In genomic region chr13:106922384-106922783, GRCh38 we compare ENCODE assay signal across 17 cellular contexts.
DNase-seq lines count a peak whose midpoint lies in the region; ATAC-seq and TF ChIP-seq lines count a peak whose summit lies in the region.
"Had no signal": no experiment of that assay in that cellular context is flagged by ENCODE, and none has a peak within 500 bp of the region (broad histone marks: within the 10 kb centered on the region; RNA-seq: fewer than 3 reads in every experiment).

No MANE protein-coding gene starts in this region.

- DNase-seq in Caco-2: no peak
- DNase-seq in chondrocyte (ENCODE audit: low spot score): no peak
- DNase-seq in left lobe of liver (ENCODE audit: low spot score): no peak
- no peak for DNase-seq in neuronal stem cell (ENCODE audit: low spot score)
- DNase-seq in central memory CD4-positive, alpha-beta T cell: no peak
- DNase-seq in MCF 10A (ENCODE audit: unreplicated experiment): no peak
- DNase-seq: Calu3; CD4-positive, CD25-positive, alpha-beta regulatory T cell; DMS 273 treated with DMSO at 0.1 percent for 48 hours; GOT3; IMR-90; KBM-7 had no signal

- H3K4me3 ChIP-seq in Caco-2 (ENCODE audit: low read depth, low read length) (no peak overlapping the region), neuronal stem cell (ENCODE audit: low read length in 2 of 2) (no peak overlapping the region)
- H3K4me3 ChIP-seq: A549, GM12878, HAP-1 had no signal

- H3K14ac ChIP-seq in neuronal stem cell (ENCODE audit: low read length): no peak overlapping the region

- H3K9me3 Mint-ChIP-seq in Caco-2 (ENCODE audit: unreplicated experiment): no peaks in the 10 kb centered on the region
- H3K9me3 Mint-ChIP-seq in chondrocyte (ENCODE audit: low read depth): no peaks in the 10 kb centered on the region
- H3K9me3 Mint-ChIP-seq in MCF 10A (ENCODE audit: unreplicated experiment): no peaks in the 10 kb centered on the region

- no peak overlapping the region for H4K91ac ChIP-seq in neuronal stem cell (ENCODE audit: low read depth, low read length, poor library complexity)

- H2BK120ac ChIP-seq in neuronal stem cell (ENCODE audit: low read depth, low read length): no peak overlapping the region

- CTCF ChIA-PET in Caco-2 (lab: Charles Lee): no interaction called here
- CTCF ChIA-PET in MCF 10A (lab: Yijun Ruan, JAX): interaction anchor here (0.7 kb wide), 1 partner anchor 221 kb away, joined by 3 read pairs; no protein-coding TSS in a partner anchor

- H2BK12ac ChIP-seq in neuronal stem cell (ENCODE audit: low read length): no peak overlapping the region

- no peak overlapping the region for H2AK5ac ChIP-seq in neuronal stem cell (ENCODE audit: low read depth, low read length)

- BruUV-seq in Caco-2 (replicated peaks; lab: Mats Ljungman, UMichigan): no TSS peak
- no TSS peak for BruUV-seq in MCF 10A (replicated peaks; lab: Mats Ljungman, UMichigan)

- no peak overlapping the region for H2BK5ac ChIP-seq in neuronal stem cell (ENCODE audit: low read length)

- peak overlapping the region; percentile 34 for H3K27ac Mint-ChIP-seq in Caco-2 (ENCODE audit: unreplicated experiment)
- no peak overlapping the region for H3K27ac Mint-ChIP-seq in chondrocyte (ENCODE audit: unreplicated experiment)
- no peak overlapping the region for H3K27ac Mint-ChIP-seq in MCF 10A (ENCODE audit: low read depth, unreplicated experiment)

- no peaks in the 10 kb centered on the region for H3K79me1 ChIP-seq in neuronal stem cell (ENCODE audit: low read depth, low read length)

- H3K36me3 ChIP-seq in Caco-2 (ENCODE audit: control insufficient read depth, insufficient read depth, low read length) (no peaks in the 10 kb centered on the region; the same call in 1 of the 2 replicates), neuronal stem cell (replicated peaks in 1 of 2; ENCODE audit: control insufficient read depth in 2 of 2, insufficient read depth in 2 of 2, low read length in 2 of 2) (no peaks in the 10 kb centered on the region)
- H3K36me3 ChIP-seq: HAP-1 had no signal

- H2BK15ac ChIP-seq in neuronal stem cell (ENCODE audit: low read length): no peak overlapping the region

- no peak overlapping the region for H3K27ac ChIP-seq in neuronal stem cell (replicated peaks; ENCODE audit: low read length)
- H3K27ac ChIP-seq: A549, HL-60 had no signal

- no peaks in the 10 kb centered on the region for H3K36me3 Mint-ChIP-seq in Caco-2 (ENCODE audit: insufficient read depth, unreplicated experiment)
- H3K36me3 Mint-ChIP-seq in chondrocyte (ENCODE audit: low read depth): no peaks in the 10 kb centered on the region
- H3K36me3 Mint-ChIP-seq in MCF 10A (ENCODE audit: insufficient read depth, unreplicated experiment): no peaks in the 10 kb centered on the region
- H3K36me3 Mint-ChIP-seq: CD4-positive, CD25-positive, alpha-beta regulatory T cell had no signal

- H3K23ac ChIP-seq in neuronal stem cell (ENCODE audit: low read depth, low read length, poor library complexity): no peak overlapping the region

- WGBS in neuronal stem cell (ENCODE audit: extremely low coverage in 2 of 2, insufficient read length in 2 of 2, insufficient replicate concordance in 1 of 2), 2 donors: 100% methylated on average over 3 of the region's 6 CpGs; no CpG with 5 or more reads in 1 of the 2 donors

- no peak overlapping the region for H4K8ac ChIP-seq in neuronal stem cell (ENCODE audit: low read depth, low read length)

- no peak overlapping the region for H2AFZ ChIP-seq in neuronal stem cell (ENCODE audit: low read length)

- no peak overlapping the region for H3K4me2 ChIP-seq in neuronal stem cell (ENCODE audit: insufficient read depth, low read length, poor library complexity, severe bottlenecking)
- H3K4me2 ChIP-seq: A549 had no signal

- no peak overlapping the region for H3K9ac ChIP-seq in neuronal stem cell (ENCODE audit: low read depth, low read length, poor library complexity)

- no peak overlapping the region for H3K4ac ChIP-seq in neuronal stem cell (ENCODE audit: low read length)

- H3K18ac ChIP-seq in neuronal stem cell (ENCODE audit: low read length): peak overlapping the region; percentile 65

- H3K4me1 Mint-ChIP-seq in Caco-2 (ENCODE audit: low read depth, unreplicated experiment): peaks cover 23% of the 10 kb centered on the region
- peaks cover 16% of the 10 kb centered on the region for H3K4me1 Mint-ChIP-seq in chondrocyte (ENCODE audit: low read depth)
- H3K4me1 Mint-ChIP-seq in MCF 10A (ENCODE audit: insufficient read depth, unreplicated experiment): no peaks in the 10 kb centered on the region

- peaks cover 21% of the 10 kb centered on the region for H3K4me1 ChIP-seq in Caco-2
- H3K4me1 ChIP-seq in neuronal stem cell (ENCODE audit: control insufficient read depth in 2 of 2, insufficient read depth in 1 of 2, low read depth in 1 of 2, low read length in 2 of 2): peaks cover 8 to 11% of the 10 kb centered on the region in 2 donors
- H3K4me1 ChIP-seq: A549 had no signal

- H3K9me3 ChIP-seq in Caco-2 (no peaks in the 10 kb centered on the region), neuronal stem cell (replicated peaks in 1 of 2; ENCODE audit: control insufficient read depth in 2 of 2, insufficient read depth in 1 of 2, low read depth in 1 of 2, low read length in 2 of 2) (no peaks in the 10 kb centered on the region)
- H3K9me3 ChIP-seq: A549, HAP-1 had no signal

- no peak for TF ChIP-seq CTCF in Caco-2 (IDR thresholded peaks at IDR 0.05; ENCODE audit: insufficient read depth in 1 of 2, low read depth in 1 of 2, low read length in 1 of 2, severe bottlenecking in 1 of 2, unreplicated experiment in 1 of 2)
- TF ChIP-seq CTCF in chondrocyte (IDR thresholded peaks at IDR 0.05): peak; percentile 19
- no peak for TF ChIP-seq CTCF in MCF 10A (IDR thresholded peaks at IDR 0.05; ENCODE audit: unreplicated experiment)

- H3K27me3 ChIP-seq in Caco-2 (replicated peaks; ENCODE audit: control insufficient read depth, insufficient read depth, low read length) (no peaks in the 10 kb centered on the region), neuronal stem cell (ENCODE audit: control insufficient read depth in 3 of 3, insufficient read depth in 3 of 3, low read depth in 1 of 3, low read length in 3 of 3) (no peaks in the 10 kb centered on the region)

- ATAC-seq in left lobe of liver: peak; percentile 58
- no peak for ATAC-seq in HG02885 (IDR thresholded peaks at IDR 0.05; ENCODE audit: poor library complexity, unreplicated experiment)
- ATAC-seq: A549, GM12878 had no signal

- H3K27me3 Mint-ChIP-seq in Caco-2 (ENCODE audit: insufficient read depth, unreplicated experiment) (no peaks in the 10 kb centered on the region), chondrocyte (ENCODE audit: low read depth) (peaks cover 4% of the 10 kb centered on the region), MCF 10A (ENCODE audit: insufficient read depth, unreplicated experiment) (no peaks in the 10 kb centered on the region)

- POLR2A ChIA-PET in Caco-2 (lab: Charles Lee): no interaction called here
- POLR2A ChIA-PET in MCF 10A (lab: Yijun Ruan, JAX): interaction anchor here (0.7 to 0.8 kb wide), 2 partner anchors 220 to 379 kb away, joined by 3 to 4 read pairs; no protein-coding TSS in a partner anchor

- H3K4me3 Mint-ChIP-seq in Caco-2 (ENCODE audit: unreplicated experiment) (no peak overlapping the region), chondrocyte (ENCODE audit: unreplicated experiment) (no peak overlapping the region), MCF 10A (ENCODE audit: unreplicated experiment) (no peak overlapping the region)
- H3K4me3 Mint-ChIP-seq: CD4-positive, CD25-positive, alpha-beta regulatory T cell had no signal

- intact Hi-C loops in Caco-2 (cut with micrococcal nuclease; ENCODE audit: unreplicated experiment) (loop anchor here (1.0 kb wide), 2 partner anchors 198 to 202 kb away; no protein-coding TSS in a partner anchor), MCF 10A (cut with micrococcal nuclease) (loop anchor here (10.0 kb wide), 1 partner anchor 358 kb away; the partner anchor contains the start of gene ARGLU1)
